1 cellular context compared by ENCODE assay signal in genomic region chr9:20732118-20732517, GRCh38.
TF ChIP-seq lines count a peak whose summit lies in the region.

No MANE protein-coding gene starts in this region.

TF ChIP-seq in HCT116, 20 proteins besides CTCF, POLR2A, EP300 and RAD21 (continued from another document):
- TF ChIP-seq REST (IDR thresholded peaks at IDR 0.05; ENCODE audit: low read depth) (no peak), EZH2 (IDR thresholded peaks at IDR 0.05) (no peak), ZNF274 (IDR thresholded peaks at IDR 0.05; ENCODE audit: low read depth, low read length) (no peak)
